8 cellular contexts compared by ENCODE assay signal in genomic region chr19:35544110-35544802, GRCh38. TPM values are rescaled to one million over a fixed set of nuclear protein-coding genes. Genes with fewer than 3 reads are reported as not detected.
DNase-seq lines count a peak whose midpoint lies in the region; ATAC-seq and TF ChIP-seq lines count a peak whose summit lies in the region.

No MANE protein-coding gene starts in this region.

- H3K27me3 Mint-ChIP-seq in chondrocyte (ENCODE audit: low read depth) (no peaks in the 10 kb centered on the region), naive B cell (no peaks in the 10 kb centered on the region)

- ATAC-seq in naive B cell (ENCODE audit: low read depth in 2 of 2) (no peak), left lobe of liver (no peak), HG02610 (IDR thresholded peaks at IDR 0.05; ENCODE audit: unreplicated experiment) (no peak)

- H3K4me3 Mint-ChIP-seq in chondrocyte (ENCODE audit: unreplicated experiment) (peak overlapping the region; percentile 95), naive B cell (peak overlapping the region; percentile 82 to 95 (median 91))

- no peak overlapping the region for H3K27ac Mint-ChIP-seq in chondrocyte (ENCODE audit: unreplicated experiment)
- peak overlapping the region in 5 of 6 donors; percentile 16 to 93 (median 82) for H3K27ac Mint-ChIP-seq in naive B cell

- H3K9me3 Mint-ChIP-seq in chondrocyte (ENCODE audit: low read depth) (no peaks in the 10 kb centered on the region), naive B cell (no peaks in the 10 kb centered on the region)

- H3K36me3 Mint-ChIP-seq in chondrocyte (ENCODE audit: low read depth): peaks cover 6% of the 10 kb centered on the region
- peaks cover 0 to 4% of the 10 kb centered on the region in 2 donors for H3K36me3 Mint-ChIP-seq in naive B cell

- peak overlapping the region; percentile 86 for H3K4me3 ChIP-seq in AG10803 (ENCODE audit: low read length)
- peak overlapping the region; percentile 85 for H3K4me3 ChIP-seq in Jurkat, Clone E6-1 (ENCODE audit: low read length)

- DNase-seq in AG10803 (ENCODE audit: low read depth) (no peak), chondrocyte (ENCODE audit: low spot score) (no peak), naive B cell (no peak), mesenteric fat pad (ENCODE audit: low spot score) (no peak), GM10266 (ENCODE audit: extremely low spot score) (no peak), left lobe of liver (ENCODE audit: low spot score) (no peak)
- DNase-seq in Jurkat, Clone E6-1 (ENCODE audit: low read depth, low spot score): no peak

- TF ChIP-seq CTCF in AG10803 (conservative IDR thresholded peaks at IDR 0.05; ENCODE audit: low read length) (no peak), chondrocyte (IDR thresholded peaks at IDR 0.05) (no peak), GM10266 (IDR thresholded peaks at IDR 0.05; ENCODE audit: control insufficient read depth, insufficient read depth, low read depth, missing control alignments) (no peak)

- H3K4me1 Mint-ChIP-seq in chondrocyte (ENCODE audit: low read depth) (peaks cover 21% of the 10 kb centered on the region), naive B cell (peaks cover 35 to 58% (median 51%) of the 10 kb centered on the region in 3 donors)

RNA-seq across cellular contexts. Expression of gene TMEM147, which starts 1.2 kb away (rescaled TPM):
- 199 TPM for polyA plus RNA-seq in Jurkat, Clone E6-1 (2012; ENCODE audit: insufficient read depth, insufficient read length)
- total RNA-seq in chondrocyte (86.3 to 105 TPM (median 90.9 TPM) in 3 replicates), mesenteric fat pad (86.8 TPM), left lobe of liver (26.6 TPM)
- 100 to 1,000 TPM; 153 to 293 (median 162) TPM for polyA plus RNA-seq in naive B cell (ENCODE audit: low read depth in 6 of 6)

RNA-seq across cellular contexts. Expression of gene GAPDHS, which starts 11.0 kb away (rescaled TPM):
- not detected for polyA plus RNA-seq in Jurkat, Clone E6-1 (2012; ENCODE audit: insufficient read depth, insufficient read length)
- not detected in 3 replicates for total RNA-seq in chondrocyte
- not detected for polyA plus RNA-seq in naive B cell (ENCODE audit: low read depth in 6 of 6)
- not detected for total RNA-seq in mesenteric fat pad
- not detected for total RNA-seq in left lobe of liver

RNA-seq across cellular contexts. Expression of gene SBSN, which starts 16.1 kb away (rescaled TPM):
- not detected for polyA plus RNA-seq in Jurkat, Clone E6-1 (2012; ENCODE audit: insufficient read depth, insufficient read length)
- total RNA-seq in chondrocyte (0.30 to 0.56 TPM (median 0.36 TPM) in 3 replicates), mesenteric fat pad (not detected), left lobe of liver (not detected)
- polyA plus RNA-seq in naive B cell (ENCODE audit: low read depth in 6 of 6): not detected

RNA-seq across cellular contexts. Expression of gene ATP4A, which starts 19.2 kb away (rescaled TPM):
- not detected for polyA plus RNA-seq in Jurkat, Clone E6-1 (2012; ENCODE audit: insufficient read depth, insufficient read length)
- total RNA-seq in chondrocyte (not detected in 3 replicates), mesenteric fat pad (not detected), left lobe of liver (not detected)
- not detected for polyA plus RNA-seq in naive B cell (ENCODE audit: low read depth in 6 of 6)

RNA-seq across cellular contexts. Expression of gene DMKN, which starts 30.8 kb away (rescaled TPM):
- polyA plus RNA-seq in Jurkat, Clone E6-1 (2012; ENCODE audit: insufficient read depth, insufficient read length): 2.3 TPM
- 1.3 to 2.1 TPM in 2 of 3 replicates, not detected in the other for total RNA-seq in chondrocyte
- polyA plus RNA-seq in naive B cell (ENCODE audit: low read depth in 6 of 6): 1 to 10 TPM in 2 of 6 donors, not detected in 4; 2.6 to 3.1 TPM
- 3.1 TPM for total RNA-seq in mesenteric fat pad
- total RNA-seq in left lobe of liver: 2.0 TPM
